In genomic region chr9:93086445-93087224, GRCh38 we compare ENCODE assay signal across 17 cellular contexts. TPM values are rescaled to one million over a fixed set of nuclear protein-coding genes. Genes with fewer than 3 reads are reported as not detected.
A peak's percentile ranks its signal among the peaks of the same experiment; 100 is the strongest.
DNase-seq lines count a peak whose midpoint lies in the region; ATAC-seq and TF ChIP-seq lines count a peak whose summit lies in the region.
"Had no signal": no experiment of that assay in that cellular context is flagged by ENCODE, and none has a peak within 500 bp of the region (broad histone marks: within the 10 kb centered on the region; RNA-seq: fewer than 3 reads in every experiment).

No MANE protein-coding gene starts in this region.

- H3K9me3 ChIP-seq in endodermal cell (ENCODE audit: control insufficient read depth, low read length) (peaks cover 4% of the 10 kb centered on the region), neuronal stem cell (replicated peaks in 1 of 2; ENCODE audit: control insufficient read depth in 2 of 2, insufficient read depth in 1 of 2, low read depth in 1 of 2, low read length in 2 of 2) (peaks cover 0 to 1% of the 10 kb centered on the region in 2 donors)

- H3K18ac ChIP-seq in neuronal stem cell (ENCODE audit: low read length) = no peak overlapping the region

- H3K23ac ChIP-seq in neuronal stem cell (ENCODE audit: low read depth, low read length, poor library complexity) = no peak overlapping the region

- H3K9ac ChIP-seq in endodermal cell (ENCODE audit: extremely low read depth, low read length, poor library complexity, severe bottlenecking) (no peak overlapping the region), neuronal stem cell (ENCODE audit: low read depth, low read length, poor library complexity) (no peak overlapping the region)

- WGBS in endodermal cell (ENCODE audit: insufficient coverage in 1 of 2, insufficient read length in 1 of 2), 2 experiments = 94 to 96% methylated on average over 8 to 9 of the region's 9 CpGs
- no CpG with 5 or more reads among the region's 9 CpGs for WGBS in neuronal stem cell (ENCODE audit: extremely low coverage in 2 of 2, insufficient read length in 2 of 2, insufficient replicate concordance in 1 of 2), 2 donors

- no peak overlapping the region for H3K4me2 ChIP-seq in neuronal stem cell (ENCODE audit: insufficient read depth, low read length, poor library complexity, severe bottlenecking)

- peaks cover 41% of the 10 kb centered on the region for H3K4me1 Mint-ChIP-seq in activated CD4-positive, alpha-beta T cell treated with anti-CD3 and anti-CD28 coated beads, Interleukin-2, amount 10 ng/mL, durations not matched to agents 24 days and 14 days
- no peaks in the 10 kb centered on the region for H3K4me1 Mint-ChIP-seq in endodermal cell

- POLR2A ChIA-PET in HEK293T (lab: Yijun Ruan, JAX) = interaction anchor here (0.9 kb wide), 1 partner anchor 8 kb away, joined by 3 read pairs; no protein-coding TSS in a partner anchor

- no peaks in the 10 kb centered on the region for H3K27me3 Mint-ChIP-seq in activated CD4-positive, alpha-beta T cell treated with anti-CD3 and anti-CD28 coated beads, Interleukin-2, amount 10 ng/mL, durations not matched to agents 24 days and 14 days
- H3K27me3 Mint-ChIP-seq in endodermal cell (ENCODE audit: insufficient read depth) = no peaks in the 10 kb centered on the region

- no peak overlapping the region for H4K8ac ChIP-seq in neuronal stem cell (ENCODE audit: low read depth, low read length)

- H3K4me3 ChIP-seq in endodermal cell (ENCODE audit: low read length) = no peak overlapping the region
- H3K4me3 ChIP-seq in neuronal stem cell (ENCODE audit: low read length in 2 of 2) = no peak overlapping the region
- H3K4me3 ChIP-seq: heart left ventricle had no signal

- no peaks in the 10 kb centered on the region for H3K79me1 ChIP-seq in neuronal stem cell (ENCODE audit: low read depth, low read length)

- no peak overlapping the region for H2BK120ac ChIP-seq in neuronal stem cell (ENCODE audit: low read depth, low read length)

- H2AK5ac ChIP-seq in neuronal stem cell (ENCODE audit: low read depth, low read length) = no peak overlapping the region

- no peak for ATAC-seq in sciatic nerve
- ATAC-seq in GM18498 (IDR thresholded peaks at IDR 0.05; ENCODE audit: unreplicated experiment) = no peak
- ATAC-seq: heart left ventricle had no signal

- no peak overlapping the region for H3K14ac ChIP-seq in neuronal stem cell (ENCODE audit: low read length)

- H3K4me1 ChIP-seq in endodermal cell (ENCODE audit: control insufficient read depth, insufficient read depth, low read length) (no peaks in the 10 kb centered on the region), neuronal stem cell (ENCODE audit: control insufficient read depth in 2 of 2, insufficient read depth in 1 of 2, low read depth in 1 of 2, low read length in 2 of 2) (peaks cover under 1 to 2% of the 10 kb centered on the region in 2 donors)

- H2BK12ac ChIP-seq in neuronal stem cell (ENCODE audit: low read length) = no peak overlapping the region

- H3K4me3 Mint-ChIP-seq in activated CD4-positive, alpha-beta T cell treated with anti-CD3 and anti-CD28 coated beads, Interleukin-2, amount 10 ng/mL, durations not matched to agents 24 days and 14 days = no peak overlapping the region
- H3K4me3 Mint-ChIP-seq in endodermal cell = no peak overlapping the region

- H3K27ac ChIP-seq in endodermal cell (ENCODE audit: low read depth, low read length) (no peak overlapping the region), neuronal stem cell (replicated peaks; ENCODE audit: low read length) (no peak overlapping the region)
- H3K27ac ChIP-seq: heart left ventricle had no signal

- peaks cover 72% of the 10 kb centered on the region for H3K36me3 Mint-ChIP-seq in activated CD4-positive, alpha-beta T cell treated with anti-CD3 and anti-CD28 coated beads, Interleukin-2, amount 10 ng/mL, durations not matched to agents 24 days and 14 days (ENCODE audit: low read depth)
- H3K36me3 Mint-ChIP-seq in endodermal cell (ENCODE audit: low read depth) = peaks cover 11% of the 10 kb centered on the region

- intact Hi-C loops in activated CD4-positive, alpha-beta T cell treated with anti-CD3 and anti-CD28 coated beads, Interleukin-2, amount 10 ng/mL, durations not matched to agents 24 days and 14 days (cut with micrococcal nuclease) = no loop called here
- intact Hi-C loops in sciatic nerve (cut with DNase I) = no loop called here

- CTCF ChIA-PET in HEK293T (lab: Yijun Ruan, JAX) = no interaction called here

- no peak overlapping the region for H3K4ac ChIP-seq in neuronal stem cell (ENCODE audit: low read length)

- H3K36me3 ChIP-seq in endodermal cell (ENCODE audit: control insufficient read depth, insufficient read depth, low read length) (no peaks in the 10 kb centered on the region), neuronal stem cell (replicated peaks in 1 of 2; ENCODE audit: control insufficient read depth in 2 of 2, insufficient read depth in 2 of 2, low read length in 2 of 2) (no peaks in the 10 kb centered on the region)
- H3K36me3 ChIP-seq: heart left ventricle had no signal

- peak overlapping the region; percentile 44 for H3K27ac Mint-ChIP-seq in activated CD4-positive, alpha-beta T cell treated with anti-CD3 and anti-CD28 coated beads, Interleukin-2, amount 10 ng/mL, durations not matched to agents 24 days and 14 days
- no peak overlapping the region for H3K27ac Mint-ChIP-seq in endodermal cell

- H2BK15ac ChIP-seq in neuronal stem cell (ENCODE audit: low read length) = no peak overlapping the region

- no peak overlapping the region for H2AFZ ChIP-seq in neuronal stem cell (ENCODE audit: low read length)

- no peak for TF ChIP-seq CTCF in endodermal cell (conservative IDR thresholded peaks at IDR 0.05)

- H3K9me3 Mint-ChIP-seq in activated CD4-positive, alpha-beta T cell treated with anti-CD3 and anti-CD28 coated beads, Interleukin-2, amount 10 ng/mL, durations not matched to agents 24 days and 14 days = peaks cover 5% of the 10 kb centered on the region
- H3K9me3 Mint-ChIP-seq in endodermal cell = peaks cover 7% of the 10 kb centered on the region

- no peak for DNase-seq in activated CD4-positive, alpha-beta T cell treated with anti-CD3 and anti-CD28 coated beads, Interleukin-2, amount 10 ng/mL, durations not matched to agents 24 days and 14 days
- no peak for DNase-seq in activated CD4-positive, alpha-beta T cell treated with anti-CD3 and anti-CD28 coated beads for 1 hour
- DNase-seq in HEK293T (ENCODE audit: extremely low spot score) (no peak), endodermal cell (peak; percentile 16), sciatic nerve (ENCODE audit: low spot score) (peak; percentile 14), cortex of kidney (lab: John Stamatoyannopoulos, UW) (no peak), neuronal stem cell (ENCODE audit: low spot score) (no peak)
- DNase-seq: amniotic stem cell; COR-L47; GF-D8; NK-92 treated with Interleukin-12 subunit alpha and Interleukin-12 subunit beta, amount 100 ng/mL, for 24 hours; retina; SHP77; T1000 had no signal

- no peak overlapping the region for H2BK5ac ChIP-seq in neuronal stem cell (ENCODE audit: low read length)

- H4K91ac ChIP-seq in neuronal stem cell (ENCODE audit: low read depth, low read length, poor library complexity) = no peak overlapping the region

- H3K27me3 ChIP-seq in endodermal cell (ENCODE audit: control insufficient read depth, insufficient read depth, low read length, poor library complexity, severe bottlenecking) (no peaks in the 10 kb centered on the region), neuronal stem cell (ENCODE audit: control insufficient read depth in 3 of 3, insufficient read depth in 3 of 3, low read depth in 1 of 3, low read length in 3 of 3) (peaks cover 0 to 3% (median 0%) of the 10 kb centered on the region in 3 experiments)
- H3K27me3 ChIP-seq: heart left ventricle had no signal

TF ChIP-seq in HEK293T, 16 proteins besides CTCF, POLR2A, EP300 and RAD21:
- peak; percentile 59 for TF ChIP-seq PKNOX1 (IDR thresholded peaks at IDR 0.05)
- no peak for TF ChIP-seq SUZ12 (IDR thresholded peaks at IDR 0.05)
TF ChIP-seq in HEK293T: peak in this region for 1.

RNA-seq across cellular contexts. Expression of gene CARD19, which starts 9.4 kb away (rescaled TPM):
- 44.0 TPM in 2 replicates for total RNA-seq in activated CD4-positive, alpha-beta T cell treated with anti-CD3 and anti-CD28 coated beads, Interleukin-2, amount 10 ng/mL, durations not matched to agents 24 days and 14 days
- total RNA-seq in endodermal cell = 10 to 100 TPM; 16.4 to 21.9 TPM
- 32.1 TPM for polyA plus RNA-seq in endodermal cell (2013, experiment 1 of 2)
- polyA plus RNA-seq in endodermal cell (2013, experiment 2 of 2) = 29.8 TPM
- total RNA-seq in sciatic nerve = 36.6 TPM
- 23.2 TPM for polyA plus RNA-seq in neuronal stem cell (2013, experiment 1 of 2)
- polyA plus RNA-seq in neuronal stem cell (2013, experiment 2 of 2) = 20.4 TPM

RNA-seq across cellular contexts. Expression of gene SUSD3, which starts 28.1 kb away (rescaled TPM):
- 38.3 and 40.9 TPM in 2 replicates for total RNA-seq in activated CD4-positive, alpha-beta T cell treated with anti-CD3 and anti-CD28 coated beads, Interleukin-2, amount 10 ng/mL, durations not matched to agents 24 days and 14 days
- total RNA-seq in endodermal cell (1 to 10 TPM; 5.1 to 5.9 TPM), sciatic nerve (6.6 TPM)
- 3.1 TPM for polyA plus RNA-seq in endodermal cell (2013, experiment 1 of 2)
- 2.7 TPM for polyA plus RNA-seq in endodermal cell (2013, experiment 2 of 2)
- 1.9 TPM for polyA plus RNA-seq in neuronal stem cell (2013, experiment 1 of 2)
- 2.0 TPM for polyA plus RNA-seq in neuronal stem cell (2013, experiment 2 of 2)
- total RNA-seq: myocyte had no signal

RNA-seq across cellular contexts. Expression of gene NINJ1, which starts 47.4 kb away (rescaled TPM):
- 103 and 110 TPM in 2 replicates for total RNA-seq in activated CD4-positive, alpha-beta T cell treated with anti-CD3 and anti-CD28 coated beads, Interleukin-2, amount 10 ng/mL, durations not matched to agents 24 days and 14 days
- 10 to 100 TPM; 24.2 to 32.0 TPM for total RNA-seq in endodermal cell
- 29.8 TPM for polyA plus RNA-seq in endodermal cell (2013, experiment 1 of 2)
- polyA plus RNA-seq in endodermal cell (2013, experiment 2 of 2) = 28.4 TPM
- total RNA-seq in sciatic nerve = 53.5 TPM
- polyA plus RNA-seq in neuronal stem cell (2013, experiment 1 of 2) = 36.0 TPM
- polyA plus RNA-seq in neuronal stem cell (2013, experiment 2 of 2) = 35.7 TPM

Comparison
In these comparisons a context has a peak if more than half of its experiments do, and no peak if none do; other contexts are left out.
1. DNase-seq: peak in endodermal cell (single experiment) and sciatic nerve (single experiment); none in activated CD4-positive, alpha-beta T cell treated with anti-CD3 and anti-CD28 coated beads, Interleukin-2, amount 10 ng/mL, durations not matched to agents 24 days and 14 days (single experiment), activated CD4-positive, alpha-beta T cell treated with anti-CD3 and anti-CD28 coated beads for 1 hour (single experiment), HEK293T (single experiment), cortex of kidney (single experiment) and neuronal stem cell (single experiment).